Comparison of ENCODE assay signal across 32 cellular contexts in the genomic region with DNA sequence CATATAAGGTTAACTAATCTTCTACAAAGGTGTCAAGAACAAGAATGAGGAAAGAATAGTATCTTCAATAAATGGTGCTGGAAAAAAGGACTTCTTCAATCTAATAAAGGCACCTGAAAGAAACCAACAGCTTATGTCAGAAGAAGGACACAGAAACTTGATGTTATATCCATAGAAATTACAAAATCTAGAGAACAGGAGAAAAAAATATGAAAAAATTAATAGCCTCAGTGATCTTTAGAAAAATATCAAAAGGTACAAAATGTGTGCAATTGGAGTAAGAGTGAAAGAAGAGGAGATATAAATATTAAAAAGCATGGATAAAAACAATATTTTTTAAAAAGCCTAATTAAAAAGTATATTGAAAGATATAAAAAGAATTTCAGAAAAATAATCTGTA. TPM values are rescaled to one million over a fixed set of nuclear protein-coding genes. Genes with fewer than 3 reads are reported as not detected.
"Had no signal": no experiment of that assay in that cellular context is flagged by ENCODE, and none has a peak within 500 bp of the region (broad histone marks: within the 10 kb centered on the region; RNA-seq: fewer than 3 reads in every experiment).

No MANE protein-coding gene starts in this region.

- H3K9ac ChIP-seq: KMS-11 had no signal

- H3K27me3 Mint-ChIP-seq: brain had no signal

- FAIRE-seq: astrocyte had no signal

- H3K27me3 ChIP-seq: MG63, Peyer's patch had no signal

- H3K4me2 ChIP-seq: KMS-11 had no signal

- H3K9me3 ChIP-seq: Peyer's patch had no signal

- H3K9me3 Mint-ChIP-seq: activated naive CD4-positive, alpha-beta T cell treated with anti-CD3 and anti-CD28 coated beads for 36 hours; activated T-cell treated with anti-CD3 and anti-CD28 coated beads, Interleukin-2, amount 50 U/mL, for 24 hours; activated T-helper 1 cell treated with anti-CD3 and anti-CD28 coated beads, Interleukin-12 subunit alpha, Interleukin-12 subunit beta, Interleukin-2, Interleukin-4 antibody, amounts not matched to agents 30 ng/mL and 10 ng/mL and 1 ng/mL, durations not matched to agents 14 hours and 24 hours and 36 hours had no signal

- ATAC-seq: activated CD8-positive, alpha-beta memory T cell treated with anti-CD3 and anti-CD28 coated beads, Interleukin-2, amount 10 ng/mL, durations not matched to agents 7 days and 5 days; T-helper 17 cell; WTC11 had no signal

- DNase-seq: activated CD4-positive, alpha-beta T cell treated with anti-CD3 and anti-CD28 coated beads for 48 hours; activated CD4-positive, alpha-beta T cell treated with anti-CD3 and anti-CD28 coated beads, Interleukin-2, amount 50 U/mL, for 4 hours; activated CD4-positive, CD25-positive, alpha-beta regulatory T cell treated with anti-CD3 and anti-CD28 coated beads, Interleukin-2, amount 50 U/mL, for 72 hours; activated CD8-positive, alpha-beta memory T cell treated with anti-CD3 and anti-CD28 coated beads, Interleukin-2, amount 10 ng/mL, durations not matched to agents 7 days and 5 days; activated effector memory CD4-positive, alpha-beta T cell treated with anti-CD3 and anti-CD28 coated beads, Interleukin-2, amount 50 U/mL, for 16 hours; activated naive CD4-positive, alpha-beta T cell treated with anti-CD3 and anti-CD28 coated beads for 36 hours; activated T-cell treated with anti-CD3 and anti-CD28 coated beads, Interleukin-2, amount 50 U/mL, for 24 hours; amygdala; MG63; MV-4-11; NCI-H1092 treated with DMSO at 0.1 percent for 48 hours; NCI-H1417 treated with DMSO at 0.1 percent for 48 hours; NCI-H1694; NCI-H2029; NCI-H2107; NCI-H2171 treated with DMSO at 0.1 percent for 48 hours; NCI-H226; NCI-H510A; NCI-H526 treated with DMSO at 0.1 percent for 48 hours; NCI-H82; OCI-M1; Peyer's patch; SHP77 treated with DMSO at 0.1 percent for 48 hours; T-helper 17 cell; T-helper 9 cell had no signal

- H3K27ac ChIP-seq: KMS-11, Peyer's patch had no signal

- H3K4me1 Mint-ChIP-seq: WTC11 had no signal

- H3K36me3 Mint-ChIP-seq: activated CD8-positive, alpha-beta memory T cell treated with anti-CD3 and anti-CD28 coated beads, Interleukin-2, amount 10 ng/mL, durations not matched to agents 7 days and 5 days; activated naive CD8-positive, alpha-beta T cell; brain; WTC11 had no signal

- H3K4me3 Mint-ChIP-seq: activated CD8-positive, alpha-beta memory T cell treated with anti-CD3 and anti-CD28 coated beads, Interleukin-2, amount 10 ng/mL, durations not matched to agents 7 days and 5 days; activated naive CD4-positive, alpha-beta T cell treated with anti-CD3 and anti-CD28 coated beads for 36 hours; T-helper 17 cell had no signal

- H3K4me3 ChIP-seq: MG63, Peyer's patch had no signal

- H3K27ac Mint-ChIP-seq: activated CD8-positive, alpha-beta memory T cell treated with anti-CD3 and anti-CD28 coated beads, Interleukin-2, amount 10 ng/mL, durations not matched to agents 7 days and 5 days; activated naive CD4-positive, alpha-beta T cell treated with anti-CD3 and anti-CD28 coated beads for 36 hours; activated naive CD8-positive, alpha-beta T cell; activated T-cell treated with anti-CD3 and anti-CD28 coated beads, Interleukin-2, amount 50 U/mL, for 24 hours; activated T-helper 1 cell treated with anti-CD3 and anti-CD28 coated beads, Interleukin-12 subunit alpha, Interleukin-12 subunit beta, Interleukin-2, Interleukin-4 antibody, amounts not matched to agents 30 ng/mL and 10 ng/mL and 1 ng/mL, durations not matched to agents 14 hours and 24 hours and 36 hours; brain; T-helper 17 cell; WTC11 had no signal

- H3K36me3 ChIP-seq: MG63, Peyer's patch had no signal

RNA-seq across cellular contexts. Expression of a gene that starts 18.8 kb away (rescaled TPM):
- total RNA-seq: activated CD8-positive, alpha-beta memory T cell treated with anti-CD3 and anti-CD28 coated beads, Interleukin-2, amount 10 ng/mL, durations not matched to agents 7 days and 5 days; activated naive CD4-positive, alpha-beta T cell treated with anti-CD3 and anti-CD28 coated beads for 36 hours; activated T-helper 1 cell treated with anti-CD3 and anti-CD28 coated beads, Interleukin-12 subunit alpha, Interleukin-12 subunit beta, Interleukin-2, Interleukin-4 antibody, amounts not matched to agents 30 ng/mL and 10 ng/mL and 1 ng/mL, durations not matched to agents 14 hours and 24 hours and 36 hours; astrocyte; SK-MEL-5; T-helper 17 cell had no signal
